In the genomic region with DNA sequence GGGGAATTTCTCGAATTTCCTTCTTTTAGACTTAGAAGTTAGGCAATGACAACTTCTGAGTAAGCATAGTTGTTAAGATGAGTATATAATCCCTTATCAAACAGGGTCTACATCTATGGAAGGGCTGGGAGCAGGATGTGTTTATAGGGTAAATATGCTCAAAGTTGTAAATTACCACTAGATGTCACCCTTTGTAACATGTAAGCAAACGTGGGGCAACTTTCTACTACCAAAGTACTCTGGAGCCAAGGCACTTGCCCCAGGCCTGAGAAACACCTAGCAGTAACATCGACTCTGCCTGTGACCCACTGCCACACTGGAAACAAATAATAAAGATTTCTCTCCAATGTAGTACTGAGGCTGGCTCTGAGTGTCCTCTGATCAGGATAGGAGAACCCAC, we compare ENCODE assay signal across 8 cellular contexts.
DNase-seq lines count a peak whose midpoint lies in the region; ATAC-seq and TF ChIP-seq lines count a peak whose summit lies in the region.

No MANE protein-coding gene starts in this region.

- 0 out of 3 replicates have a peak, but pooled peaks have one; percentile 35 for ATAC-seq in DND-41 (ENCODE audit: insufficient read depth, low read depth)
- peak; percentile 80 for ATAC-seq in GM21381 (IDR thresholded peaks at IDR 0.05; ENCODE audit: unreplicated experiment)

- TF ChIP-seq CTCF in DND-41 (IDR thresholded peaks at IDR 0.05; ENCODE audit: borderline replicate concordance, extremely low read depth, low read length, poor library complexity, severe bottlenecking) = peak; percentile 39
- TF ChIP-seq CTCF in OCI-LY7 (conservative IDR thresholded peaks at IDR 0.05; ENCODE audit: low read length) = peak; percentile 74
- peak; percentile 52 for TF ChIP-seq CTCF in epithelial cell of esophagus (IDR thresholded peaks at IDR 0.05; ENCODE audit: insufficient read depth, low read depth, low read length, missing control alignments)
- peak; percentile 60 for TF ChIP-seq CTCF in neural progenitor cell (IDR thresholded peaks at IDR 0.05)

- H3K4me2 ChIP-seq in DND-41 (ENCODE audit: insufficient read depth, low read length) = no peak overlapping the region
- H3K4me2 ChIP-seq in OCI-LY7 (ENCODE audit: low read length) = no peak overlapping the region
- no peak overlapping the region for H3K4me2 ChIP-seq in neural progenitor cell

- no peaks in the 10 kb centered on the region for H3K9me3 ChIP-seq in DND-41 (ENCODE audit: insufficient read depth, low read length, severe bottlenecking)
- H3K9me3 ChIP-seq in OCI-LY7 (ENCODE audit: low read length) = no peaks in the 10 kb centered on the region
- no peaks in the 10 kb centered on the region for H3K9me3 ChIP-seq in neural progenitor cell (ENCODE audit: low read depth)

- no TSS peak for BruUV-seq in OCI-LY7 (replicated peaks; lab: Mats Ljungman, UMichigan)

- no peak overlapping the region for H2AFZ ChIP-seq in DND-41 (ENCODE audit: low read depth, low read length)
- no peak overlapping the region for H2AFZ ChIP-seq in OCI-LY7 (ENCODE audit: low read length)
- peak overlapping the region; percentile 65 for H2AFZ ChIP-seq in neural progenitor cell (replicated peaks)

- H3K9ac ChIP-seq in DND-41 (ENCODE audit: low read depth, low read length) = no peak overlapping the region
- no peak overlapping the region for H3K9ac ChIP-seq in neural progenitor cell

- H3K4me3 ChIP-seq in DND-41 (ENCODE audit: low read depth in 1 of 2, low read length in 2 of 2) = no peak overlapping the region
- H3K4me3 ChIP-seq in OCI-LY7 (ENCODE audit: low read depth, low read length, poor library complexity, severe bottlenecking) = no peak overlapping the region
- H3K4me3 ChIP-seq in epithelial cell of esophagus (ENCODE audit: low read length) = no peak overlapping the region
- H3K4me3 ChIP-seq in neural progenitor cell = no peak overlapping the region

- no peaks in the 10 kb centered on the region for H3K27me3 Mint-ChIP-seq in neural progenitor cell (ENCODE audit: insufficient read depth, low read depth)

- CTCF ChIA-PET in OCI-LY7 (lab: Charles Lee; ENCODE audit: unreplicated experiment) = no interaction called here

- intact Hi-C loops in OCI-LY7 (cut with micrococcal nuclease; ENCODE audit: unreplicated experiment) = loop anchor here (2.0 kb wide), 1 partner anchor 528 kb away; no protein-coding TSS in a partner anchor

- DNase-seq in DND-41 (no peak), HPDE6-E6E7 (ENCODE audit: extremely low spot score) (peak; percentile 46), OCI-LY7 (ENCODE audit: low spot score) (peak; percentile 45), epithelial cell of esophagus (ENCODE audit: low read depth) (peak; percentile 83), neural progenitor cell (ENCODE audit: low spot score) (peak; percentile 72), OCI-M2 (lab: John Stamatoyannopoulos, UW; ENCODE audit: unreplicated experiment) (no peak)
- no peak for DNase-seq in activated naive CD4-positive, alpha-beta T cell treated with Interleukin-2 at 50 U/mL for 16 hours

- H3F3A ChIP-seq in neural progenitor cell (ENCODE audit: low read depth) = no peaks in the 10 kb centered on the region

- no peaks in the 10 kb centered on the region for H3K79me2 ChIP-seq in DND-41 (ENCODE audit: insufficient read depth, low read length)
- H3K79me2 ChIP-seq in OCI-LY7 (ENCODE audit: insufficient read depth, low read depth, low read length) = no peaks in the 10 kb centered on the region
- H3K79me2 ChIP-seq in neural progenitor cell (ENCODE audit: low read depth) = no peaks in the 10 kb centered on the region

- H3K9me3 Mint-ChIP-seq in neural progenitor cell = no peaks in the 10 kb centered on the region

- no peak overlapping the region for H3K4me3 Mint-ChIP-seq in neural progenitor cell

- H3K27ac Mint-ChIP-seq in neural progenitor cell = no peak overlapping the region

- H3K36me3 Mint-ChIP-seq in neural progenitor cell = no peaks in the 10 kb centered on the region

- H3K9me2 ChIP-seq in OCI-LY7 (ENCODE audit: insufficient read depth, low read length) = no peaks in the 10 kb centered on the region

- no peaks in the 10 kb centered on the region for H4K20me1 ChIP-seq in DND-41 (ENCODE audit: insufficient read depth, low read length)
- H4K20me1 ChIP-seq in OCI-LY7 (ENCODE audit: insufficient read depth, low read length) = no peaks in the 10 kb centered on the region
- no peaks in the 10 kb centered on the region for H4K20me1 ChIP-seq in neural progenitor cell (ENCODE audit: low read depth)

- no peaks in the 10 kb centered on the region for H3K4me1 Mint-ChIP-seq in neural progenitor cell

- H3K4me1 ChIP-seq in DND-41 (ENCODE audit: insufficient read depth, low read length) (no peaks in the 10 kb centered on the region), OCI-LY7 (ENCODE audit: insufficient read depth, low read length, poor library complexity, severe bottlenecking) (no peaks in the 10 kb centered on the region), neural progenitor cell (no peaks in the 10 kb centered on the region)

- H3K27ac ChIP-seq in DND-41 (ENCODE audit: low read length) (no peak overlapping the region), OCI-LY7 (ENCODE audit: low read depth, low read length, poor library complexity, severe bottlenecking) (no peak overlapping the region), neural progenitor cell (no peak overlapping the region)

- POLR2A ChIA-PET in OCI-LY7 (lab: Charles Lee) = no interaction called here

- H3K36me3 ChIP-seq in DND-41 (ENCODE audit: insufficient read depth, low read length) (no peaks in the 10 kb centered on the region), OCI-LY7 (ENCODE audit: insufficient read depth, low read length) (no peaks in the 10 kb centered on the region), neural progenitor cell (no peaks in the 10 kb centered on the region)

- no peaks in the 10 kb centered on the region for H3K27me3 ChIP-seq in DND-41 (ENCODE audit: insufficient read depth, low read length, poor library complexity)
- no peaks in the 10 kb centered on the region for H3K27me3 ChIP-seq in neural progenitor cell

Comparison
In these comparisons a context has a peak if more than half of its experiments do, and no peak if none do; other contexts are left out.
1. DNase-seq: peak in HPDE6-E6E7 (single experiment), OCI-LY7 (single experiment), epithelial cell of esophagus (single experiment) and neural progenitor cell (single experiment); none in DND-41 (single experiment), activated naive CD4-positive, alpha-beta T cell treated with Interleukin-2 at 50 U/mL for 16 hours (single experiment) and OCI-M2 (single experiment).
2. Peak in every context shown above with its lines, with median percentiles within 50 percentile points of each other: CTCF ChIP-seq.